ENCODE assay signal across 26 cellular contexts in the genomic region with DNA sequence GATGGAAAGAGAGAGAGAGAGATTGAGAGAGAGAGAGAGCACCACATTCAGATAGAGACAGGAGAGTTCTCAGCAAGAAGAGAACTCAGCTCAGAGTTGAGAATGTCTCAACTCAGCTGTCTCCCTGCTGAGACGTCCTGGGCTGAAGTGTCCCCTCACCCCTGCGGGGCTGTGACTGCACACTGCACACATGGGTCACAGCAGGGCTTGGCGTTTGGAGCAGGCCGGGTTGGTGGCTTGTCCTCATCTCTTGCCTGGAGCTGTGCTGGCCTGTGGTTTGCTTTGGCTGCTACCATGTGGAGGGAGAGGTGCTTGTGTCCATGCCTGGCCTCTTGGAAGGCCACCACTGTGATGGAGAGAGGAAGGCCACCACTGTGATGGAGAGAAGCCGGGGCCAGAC. TPM values are rescaled to one million over a fixed set of nuclear protein-coding genes. Genes with fewer than 3 reads are reported as not detected.
DNase-seq lines count a peak whose midpoint lies in the region; ATAC-seq, FAIRE-seq and TF ChIP-seq lines count a peak whose summit lies in the region.
"Had no signal": no experiment of that assay in that cellular context is flagged by ENCODE, and none has a peak within 500 bp of the region (broad histone marks: within the 10 kb centered on the region; RNA-seq: fewer than 3 reads in every experiment).

No MANE protein-coding gene starts in this region.

- no peak overlapping the region for H3K4me3 ChIP-seq in A549
- H3K4me3 ChIP-seq in neural progenitor cell, result no peak overlapping the region
- H3K4me3 ChIP-seq: MG63 had no signal

- H3K4me1 Mint-ChIP-seq in endothelial cell (ENCODE audit: unreplicated experiment) (peaks cover 10% of the 10 kb centered on the region), neural progenitor cell (peaks cover 10% of the 10 kb centered on the region)
- H3K4me1 Mint-ChIP-seq: B cell had no signal

- peaks cover 2% of the 10 kb centered on the region for H3F3A ChIP-seq in neural progenitor cell (ENCODE audit: low read depth)

- no peak overlapping the region for H2AFZ ChIP-seq in neural progenitor cell (replicated peaks)

- no peaks in the 10 kb centered on the region for H4K20me1 ChIP-seq in neural progenitor cell (ENCODE audit: low read depth)

- 82% methylated on average over 5 of the region's 5 CpGs for WGBS in A549 (ENCODE audit: missing lambda C conversion rate)

- DNase-seq in A549 (ENCODE audit: low read depth in 1 of 2, low spot score in 1 of 2) (no peak), RWPE1 (ENCODE audit: low spot score) (no peak), endothelial cell (ENCODE audit: low spot score) (peak; percentile 33), neural progenitor cell (ENCODE audit: low spot score) (no peak), ecto neural progenitor cell (ENCODE audit: low spot score) (no peak), cortex of kidney (lab: John Stamatoyannopoulos, UW) (no peak)
- DNase-seq: 8988T, COR-L47, DMS 273 treated with DMSO at 0.1 percent for 48 hours, DND-41, Kasumi-1, MG63, NCI-H1048, NCI-H2081, NCI-H2171 treated with DMSO at 0.1 percent for 48 hours, NCI-H446, NCI-H69, Right ventricle myocardium superior had no signal

- no peak for FAIRE-seq in A549 (lab: Jason Lieb, UNC)
- FAIRE-seq: G401.6, GM19239, HTR-8/SVneo, RCC 7860 had no signal

- H3K27me3 Mint-ChIP-seq in endothelial cell (ENCODE audit: unreplicated experiment) (peaks cover 53% of the 10 kb centered on the region), neural progenitor cell (ENCODE audit: insufficient read depth, low read depth) (peaks cover 5% of the 10 kb centered on the region)
- H3K27me3 Mint-ChIP-seq: B cell had no signal

- peaks cover 9% of the 10 kb centered on the region for H3K36me3 Mint-ChIP-seq in endothelial cell (ENCODE audit: low read depth, unreplicated experiment)
- peaks cover 4% of the 10 kb centered on the region for H3K36me3 Mint-ChIP-seq in neural progenitor cell

- peak overlapping the region; percentile 71 for H3K4me3 Mint-ChIP-seq in endothelial cell (ENCODE audit: unreplicated experiment)
- H3K4me3 Mint-ChIP-seq in neural progenitor cell, result no peak overlapping the region
- H3K4me3 Mint-ChIP-seq: B cell, IgD-negative memory B cell had no signal

- no peaks in the 10 kb centered on the region for H3K4me1 ChIP-seq in A549
- H3K4me1 ChIP-seq in neural progenitor cell, result peaks cover 4% of the 10 kb centered on the region

- no peak overlapping the region for H3K27ac ChIP-seq in A549
- H3K27ac ChIP-seq in RWPE1, result peak overlapping the region; percentile 64
- no peak overlapping the region for H3K27ac ChIP-seq in neural progenitor cell

- TF ChIP-seq POLR2A in A549 (IDR thresholded peaks at IDR 0.05; ENCODE audit: low read length), result no peak

- no peaks in the 10 kb centered on the region for H3K36me3 ChIP-seq in neural progenitor cell

- peak; percentile 5 to 11; a peak in 3 of 6 replicates for ATAC-seq in A549
- no peak for ATAC-seq in HG02610 (IDR thresholded peaks at IDR 0.05; ENCODE audit: unreplicated experiment)
- ATAC-seq in GM21717 (IDR thresholded peaks at IDR 0.05; ENCODE audit: unreplicated experiment), result no peak

- TF ChIP-seq CTCF in A549 (IDR thresholded peaks at IDR 0.05) (no peak), RWPE1 (conservative IDR thresholded peaks at IDR 0.05; ENCODE audit: low read depth) (no peak), endothelial cell (IDR thresholded peaks at IDR 0.05; ENCODE audit: unreplicated experiment) (no peak), neural progenitor cell (IDR thresholded peaks at IDR 0.05) (no peak)

- no peaks in the 10 kb centered on the region for H3K9me3 ChIP-seq in A549
- no peaks in the 10 kb centered on the region for H3K9me3 ChIP-seq in neural progenitor cell (ENCODE audit: low read depth)
- H3K9me3 ChIP-seq: MG63 had no signal

- CTCF ChIA-PET in A549 (lab: Yijun Ruan, JAX) (interaction anchor here (1.0 to 3.1 kb wide), 5 partner anchors 12 to 118 kb away, joined by 3 to 12 read pairs (median 4); no protein-coding TSS in a partner anchor), RWPE1 (lab: Yijun Ruan, JAX) (no interaction called here)

- TF ChIP-seq RAD21 in A549 (conservative IDR thresholded peaks at IDR 0.05 in 1 of 2, IDR thresholded peaks at IDR 0.05 in 1 of 2), result no peak

- H3K27ac Mint-ChIP-seq in endothelial cell (ENCODE audit: unreplicated experiment) (peak overlapping the region; percentile 80), neural progenitor cell (peak overlapping the region; percentile 86)
- H3K27ac Mint-ChIP-seq: B cell had no signal

- TF ChIP-seq EP300 in A549 (IDR thresholded peaks at IDR 0.05), result no peak

- no peak overlapping the region for H3K9ac ChIP-seq in neural progenitor cell

- POLR2A ChIA-PET in A549 (lab: Yijun Ruan, JAX), result no interaction called here
- POLR2A ChIA-PET in RWPE1 (lab: Yijun Ruan, JAX; ENCODE audit: low non-redundant PET), result interaction anchor here (0.6 kb wide), 1 partner anchor 168 kb away, joined by 3 read pairs; a partner anchor contains a TSS

- H3K79me2 ChIP-seq in neural progenitor cell (ENCODE audit: low read depth), result no peaks in the 10 kb centered on the region

- no peaks in the 10 kb centered on the region for H3K27me3 ChIP-seq in neural progenitor cell
- H3K27me3 ChIP-seq: MG63 had no signal

- H3K4me2 ChIP-seq in A549 (no peak overlapping the region), neural progenitor cell (no peak overlapping the region)

- H3K9me3 Mint-ChIP-seq in endothelial cell (ENCODE audit: unreplicated experiment) (no peaks in the 10 kb centered on the region), neural progenitor cell (no peaks in the 10 kb centered on the region)
- H3K9me3 Mint-ChIP-seq: IgD-negative memory B cell had no signal

TF ChIP-seq in A549, 52 proteins besides CTCF, POLR2A, EP300 and RAD21:
- TF ChIP-seq, protein P1, sequence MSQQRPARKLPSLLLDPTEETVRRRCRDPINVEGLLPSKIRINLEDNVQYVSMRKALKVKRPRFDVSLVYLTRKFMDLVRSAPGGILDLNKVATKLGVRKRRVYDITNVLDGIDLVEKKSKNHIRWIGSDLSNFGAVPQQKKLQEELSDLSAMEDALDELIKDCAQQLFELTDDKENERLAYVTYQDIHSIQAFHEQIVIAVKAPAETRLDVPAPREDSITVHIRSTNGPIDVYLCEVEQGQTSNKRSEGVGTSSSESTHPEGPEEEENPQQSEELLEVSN (IDR thresholded peaks at IDR 0.05; ENCODE audit: borderline replicate concordance, low read depth), result no peak
- no peak for TF ChIP-seq HOXB5 (CRISPR knock-in tag; IDR thresholded peaks at IDR 0.05)
- TF ChIP-seq FOXS1 (CRISPR knock-in tag; IDR thresholded peaks at IDR 0.05), result no peak
- TF ChIP-seq, protein P2, sequence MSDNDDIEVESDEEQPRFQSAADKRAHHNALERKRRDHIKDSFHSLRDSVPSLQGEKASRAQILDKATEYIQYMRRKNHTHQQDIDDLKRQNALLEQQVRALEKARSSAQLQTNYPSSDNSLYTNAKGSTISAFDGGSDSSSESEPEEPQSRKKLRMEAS (IDR thresholded peaks at IDR 0.05), result no peak
- no peak for TF ChIP-seq GATA3 (IDR thresholded peaks at IDR 0.05; ENCODE audit: borderline replicate concordance)
- TF ChIP-seq, protein P3, sequence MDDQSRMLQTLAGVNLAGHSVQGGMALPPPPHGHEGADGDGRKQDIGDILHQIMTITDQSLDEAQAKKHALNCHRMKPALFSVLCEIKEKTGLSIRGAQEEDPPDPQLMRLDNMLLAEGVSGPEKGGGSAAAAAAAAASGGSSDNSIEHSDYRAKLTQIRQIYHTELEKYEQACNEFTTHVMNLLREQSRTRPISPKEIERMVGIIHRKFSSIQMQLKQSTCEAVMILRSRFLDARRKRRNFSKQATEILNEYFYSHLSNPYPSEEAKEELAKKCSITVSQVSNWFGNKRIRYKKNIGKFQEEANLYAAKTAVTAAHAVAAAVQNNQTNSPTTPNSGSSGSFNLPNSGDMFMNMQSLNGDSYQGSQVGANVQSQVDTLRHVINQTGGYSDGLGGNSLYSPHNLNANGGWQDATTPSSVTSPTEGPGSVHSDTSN (IDR thresholded peaks at IDR 0.05), result no peak
- no peak for TF ChIP-seq ESRRA (IDR thresholded peaks at IDR 0.05; ENCODE audit: borderline replicate concordance, low read length)
- no peak for TF ChIP-seq ZNF302 (CRISPR knock-in tag; IDR thresholded peaks at IDR 0.05)
- no peak for TF ChIP-seq MYC (IDR thresholded peaks at IDR 0.05; ENCODE audit: borderline replicate concordance, low read length)
- no peak for TF ChIP-seq HDAC2 (IDR thresholded peaks at IDR 0.05)
- no peak for TF ChIP-seq EHMT2 (IDR thresholded peaks at IDR 0.05; ENCODE audit: low read depth)
- TF ChIP-seq KDM5A (IDR thresholded peaks at IDR 0.05), result no peak
- TF ChIP-seq ZSCAN20 (CRISPR knock-in tag; IDR thresholded peaks at IDR 0.05), result no peak
- TF ChIP-seq PHF8 (IDR thresholded peaks at IDR 0.05; ENCODE audit: borderline replicate concordance, low read depth), result no peak
- no peak for TF ChIP-seq TFCP2L1 (CRISPR knock-in tag; IDR thresholded peaks at IDR 0.05)
- TF ChIP-seq SREBF2 (IDR thresholded peaks at IDR 0.05), result no peak
- no peak for TF ChIP-seq HOXA7 (CRISPR knock-in tag; IDR thresholded peaks at IDR 0.05)
- TF ChIP-seq RCOR1 (IDR thresholded peaks at IDR 0.05; ENCODE audit: low read depth, low read length), result no peak

RNA-seq across cellular contexts. Expression of a gene that starts 21.0 kb away (rescaled TPM):
- polyA plus RNA-seq in A549 (2011; rRNA removed) (39.1 and 50.6 TPM in 2 replicates), A549 (2017; fragmentation: RNase III; extraction: RNeasy Plus Mini Kit Qiagen cat#74134 plus additional on column Dnase treatment) (165 to 184 TPM (median 171 TPM) in 3 replicates)
- polyA plus RNA-seq in A549 (2012; cell fraction: cytosol; rRNA removed), result 139 and 218 TPM in 2 replicates
- polyA plus RNA-seq in A549 (2012; cell fraction: nucleus; rRNA removed), result 193 and 320 TPM in 2 replicates
- 37.2 and 59.3 TPM in 2 replicates for polyA minus RNA-seq in A549 (2011; rRNA and poly(A)+ RNA removed)
- total RNA-seq in endothelial cell (ENCODE audit: unreplicated experiment) (1,785 TPM), neural progenitor cell (ENCODE audit: low replicate concordance) (76.3 and 256 TPM in 2 replicates)

Comparison
In these comparisons a context has a peak if more than half of its experiments do, and no peak if none do; other contexts are left out.
1. ATAC-seq: peak in A549 (2 of 2); none in HG02610 (single experiment) and GM21717 (single experiment).